Comparison of ENCODE assay signal across 1 cellular context in genomic region chr19:16715613-16716012, GRCh38.
TF ChIP-seq lines count a peak whose summit lies in the region.

No MANE protein-coding gene starts in this region.

TF ChIP-seq in GM12878, 131 proteins besides CTCF, POLR2A, EP300 and RAD21:
- TF ChIP-seq RUNX3 (IDR thresholded peaks at IDR 0.05; ENCODE audit: low read length) (no peak), TCF7 (IDR thresholded peaks at IDR 0.05; ENCODE audit: borderline replicate concordance) (no peak), TAF1 (IDR thresholded peaks at IDR 0.05; ENCODE audit: borderline replicate concordance, low read depth, low read length) (no peak), CREB1 (IDR thresholded peaks at IDR 0.05; ENCODE audit: low read depth) (no peak), ATF7 (IDR thresholded peaks at IDR 0.05; ENCODE audit: low read depth) (no peak), SPI1 (IDR thresholded peaks at IDR 0.05; ENCODE audit: borderline replicate concordance, insufficient read depth, low read depth, low read length) (no peak), RFX5 (IDR thresholded peaks at IDR 0.05; ENCODE audit: low read depth, low read length) (no peak), KDM1A (IDR thresholded peaks at IDR 0.05; ENCODE audit: borderline replicate concordance) (no peak)
